Comparison of ENCODE assay signal across 19 cellular contexts in genomic region chr16:50204426-50205108, GRCh38. TPM values are rescaled to one million over a fixed set of nuclear protein-coding genes. Genes with fewer than 3 reads are reported as not detected.
DNase-seq lines count a peak whose midpoint lies in the region; ATAC-seq, FAIRE-seq and TF ChIP-seq lines count a peak whose summit lies in the region.
"Had no signal": no experiment of that assay in that cellular context is flagged by ENCODE, and none has a peak within 500 bp of the region (broad histone marks: within the 10 kb centered on the region; RNA-seq: fewer than 3 reads in every experiment).

No MANE protein-coding gene starts in this region.

- WGBS in SK-N-SH (ENCODE audit: low lambda C conversion rate): 81% methylated on average over 6 of the region's 6 CpGs
- 73% methylated on average over 6 of the region's 6 CpGs for WGBS in mesenchymal stem cell
- 71 to 72% methylated on average over 1 to 6 of the region's 6 CpGs for WGBS in transverse colon (ENCODE audit: low coverage in 1 of 2), 2 donors

- in situ Hi-C loops in transverse colon (cut with MboI; ENCODE audit: low pct_ligation_motif_present in 1 of 4, low pct_unique_long_range_greater_than_20kb in 1 of 4, low sequenced_read_pairs in 3 of 4): loop anchor here in 1 of 4 donors (10.0 kb wide), 1 partner anchor 180 kb away; the partner anchor contains the start of gene CNEP1R1

- H3K14ac ChIP-seq in mesenchymal stem cell (ENCODE audit: low read length in 2 of 2): no peak overlapping the region

- TF ChIP-seq POLR2A in transverse colon (IDR thresholded peaks at IDR 0.05): no peak

- no peak for TF ChIP-seq RAD21 in SK-N-SH (IDR thresholded peaks at IDR 0.05; ENCODE audit: low read length)

- H4K20me1 ChIP-seq in SK-N-SH (ENCODE audit: insufficient read depth): no peaks in the 10 kb centered on the region
- H4K20me1 ChIP-seq in astrocyte (ENCODE audit: insufficient read depth, low read length): peaks cover 9% of the 10 kb centered on the region

- CTCF ChIA-PET in SK-N-SH (lab: Yijun Ruan, JAX): interaction anchor here (0.7 to 1.7 kb wide), 4 partner anchors 9 to 137 kb away, joined by 3 to 7 read pairs (median 4); no protein-coding TSS in a partner anchor

- H3K4me3 ChIP-seq in SK-N-SH (ENCODE audit: low read depth in 2 of 2, low read length in 1 of 2) (no peak overlapping the region), astrocyte (ENCODE audit: insufficient read depth, low read depth, low read length) (no peak overlapping the region), mesenchymal stem cell (ENCODE audit: insufficient read depth in 1 of 2, low read depth in 1 of 2, low read length in 2 of 2) (no peak overlapping the region), transverse colon (no peak overlapping the region), BE2C (ENCODE audit: low read depth, low read length) (no peak overlapping the region)
- H3K4me3 ChIP-seq: right atrium auricular region, testis had no signal

- no peak overlapping the region for H4K8ac ChIP-seq in mesenchymal stem cell (ENCODE audit: low read length)

- H3K79me1 ChIP-seq in mesenchymal stem cell (replicated peaks; ENCODE audit: low read length, poor library complexity, severe bottlenecking): peaks cover 17% of the 10 kb centered on the region

- DNase-seq in SK-N-SH (no peak), astrocyte (ENCODE audit: low read depth) (no peak), mesenchymal stem cell (peak; percentile 42), transverse colon (no peak), BE2C (no peak)
- DNase-seq: activated CD4-positive, alpha-beta T cell treated with anti-CD3 and anti-CD28 coated beads, Interleukin-2, amount 50 U/mL, for 48 hours; activated naive CD4-positive, alpha-beta T cell treated with Interleukin-2 at 50 U/mL for 16 hours; cerebellar nuclear complex; DMS 273 treated with DMSO at 0.1 percent for 48 hours; NCI-H1092 treated with DMSO at 0.1 percent for 48 hours; T-helper 9 cell; testis had no signal

- H2BK15ac ChIP-seq in mesenchymal stem cell (ENCODE audit: low read depth, poor library complexity, severe bottlenecking): no peak overlapping the region

- H3K9ac ChIP-seq in SK-N-SH (no peak overlapping the region), astrocyte (ENCODE audit: low read length) (no peak overlapping the region), mesenchymal stem cell (ENCODE audit: low read length) (peak overlapping the region; percentile 90)

- H3K79me2 ChIP-seq in SK-N-SH (ENCODE audit: insufficient read depth): peaks cover 83% of the 10 kb centered on the region
- peaks cover 76% of the 10 kb centered on the region for H3K79me2 ChIP-seq in astrocyte (ENCODE audit: insufficient read depth, low read length)

- POLR2A ChIA-PET in SK-N-SH (lab: Yijun Ruan, JAX): no interaction called here

- no peaks in the 10 kb centered on the region for H3K9me2 ChIP-seq in SK-N-SH

- H2BK5ac ChIP-seq in mesenchymal stem cell (ENCODE audit: low read depth, low read length, poor library complexity, severe bottlenecking): no peak overlapping the region

- H3K27me3 ChIP-seq in SK-N-SH (ENCODE audit: insufficient read depth) (no peaks in the 10 kb centered on the region), astrocyte (ENCODE audit: insufficient read depth, low read length) (no peaks in the 10 kb centered on the region), mesenchymal stem cell (ENCODE audit: control insufficient read depth in 1 of 2, insufficient read depth in 1 of 2, low read length in 2 of 2) (no peaks in the 10 kb centered on the region), transverse colon (no peaks in the 10 kb centered on the region), BE2C (no peaks in the 10 kb centered on the region)
- H3K27me3 ChIP-seq: right atrium auricular region, testis had no signal

- no peak overlapping the region for H2BK12ac ChIP-seq in mesenchymal stem cell (ENCODE audit: low read length in 2 of 2)

- no peak overlapping the region for H3K4ac ChIP-seq in mesenchymal stem cell (ENCODE audit: low read depth in 1 of 2, low read length in 2 of 2)

- no peak overlapping the region for H2AFZ ChIP-seq in SK-N-SH (ENCODE audit: low read depth)
- H2AFZ ChIP-seq in astrocyte (ENCODE audit: low read depth, low read length): no peak overlapping the region
- no peak overlapping the region for H2AFZ ChIP-seq in mesenchymal stem cell (ENCODE audit: low read depth, low read length)

- no peak for TF ChIP-seq EP300 in SK-N-SH (IDR thresholded peaks at IDR 0.05; ENCODE audit: borderline replicate concordance in 1 of 2, low read depth in 1 of 2, low read length in 1 of 2)
- no peak for TF ChIP-seq EP300 in transverse colon (IDR thresholded peaks at IDR 0.05; ENCODE audit: low read depth)

- FAIRE-seq in astrocyte (lab: Jason Lieb, UNC): no peak
- FAIRE-seq: GM19239, islet of Langerhans had no signal

- H3F3A ChIP-seq in SK-N-SH (replicated peaks; ENCODE audit: insufficient read depth): peaks cover 51% of the 10 kb centered on the region

- H3K4me1 ChIP-seq in SK-N-SH (ENCODE audit: control insufficient read depth in 1 of 2, insufficient read depth in 2 of 2, low read depth in 1 of 2, low read length in 1 of 2): peaks cover 32 to 46% of the 10 kb centered on the region in 2 experiments
- H3K4me1 ChIP-seq in astrocyte (ENCODE audit: insufficient read depth, low read length): peaks cover 41% of the 10 kb centered on the region
- peaks cover 13% of the 10 kb centered on the region for H3K4me1 ChIP-seq in mesenchymal stem cell (ENCODE audit: control insufficient read depth, insufficient read depth, low read depth, low read length)
- H3K4me1 ChIP-seq in transverse colon: peaks cover 32 to 78% (median 47%) of the 10 kb centered on the region in 4 donors
- H3K4me1 ChIP-seq in BE2C: no peaks in the 10 kb centered on the region

- no peak overlapping the region for H3K23ac ChIP-seq in mesenchymal stem cell (ENCODE audit: low read length in 2 of 2)

- H3K27ac Mint-ChIP-seq in astrocyte (ENCODE audit: unreplicated experiment): peak overlapping the region; percentile 99

- ATAC-seq in SK-N-SH treated with all-trans-retinoic acid at 6 μM for 48 hours (no peak), HG02885 (IDR thresholded peaks at IDR 0.05; ENCODE audit: poor library complexity, unreplicated experiment) (no peak), HG03565 (IDR thresholded peaks at IDR 0.05; ENCODE audit: unreplicated experiment) (no peak)

- no peak overlapping the region for H4K91ac ChIP-seq in mesenchymal stem cell (ENCODE audit: low read length)

- H3K18ac ChIP-seq in mesenchymal stem cell (ENCODE audit: low read depth in 1 of 2, low read length in 2 of 2): peak overlapping the region in 1 of 2 experiments; percentile 39

- no peaks in the 10 kb centered on the region for H3K9me3 ChIP-seq in SK-N-SH
- no peaks in the 10 kb centered on the region for H3K9me3 ChIP-seq in astrocyte (ENCODE audit: insufficient read depth, low read depth, low read length)
- H3K9me3 ChIP-seq in mesenchymal stem cell (ENCODE audit: control insufficient read depth, low read length): no peaks in the 10 kb centered on the region
- no peaks in the 10 kb centered on the region for H3K9me3 ChIP-seq in transverse colon
- no peaks in the 10 kb centered on the region for H3K9me3 ChIP-seq in BE2C
- H3K9me3 ChIP-seq: right atrium auricular region, testis had no signal

- no peak overlapping the region for H2BK120ac ChIP-seq in mesenchymal stem cell (ENCODE audit: low read depth, low read length)

- no peaks in the 10 kb centered on the region for H3K36me3 Mint-ChIP-seq in astrocyte (ENCODE audit: low read depth, unreplicated experiment)

- H3K27me3 Mint-ChIP-seq in astrocyte (ENCODE audit: low read depth, unreplicated experiment): no peaks in the 10 kb centered on the region

- intact Hi-C loops in transverse colon (cut with DNase I; ENCODE audit: low total_unique reads): loop anchor here (5.0 kb wide), 1 partner anchor 52 kb away; the partner anchor contains the start of gene TENT4B

- peaks cover 51% of the 10 kb centered on the region for H3K4me1 Mint-ChIP-seq in astrocyte (ENCODE audit: low read depth, unreplicated experiment)

- H2AK5ac ChIP-seq in mesenchymal stem cell (ENCODE audit: low read length, severe bottlenecking): no peak overlapping the region

- peak overlapping the region; percentile 1 to 99; a peak in 3 of 4 replicates for H3K27ac ChIP-seq in SK-N-SH (ENCODE audit: low read depth in 2 of 2, low read length in 1 of 2)
- no peak overlapping the region for H3K27ac ChIP-seq in astrocyte (ENCODE audit: low read depth, low read length)
- no peak overlapping the region for H3K27ac ChIP-seq in mesenchymal stem cell (ENCODE audit: low read length, poor library complexity, severe bottlenecking)
- H3K27ac ChIP-seq in transverse colon: peak overlapping the region; percentile 65 to 76 (median 69)
- H3K27ac ChIP-seq: 22Rv1 had no signal

- H3K4me2 ChIP-seq in SK-N-SH (peak overlapping the region; percentile 78; the same call in 1 of the 2 replicates), astrocyte (ENCODE audit: low read length) (no peak overlapping the region), mesenchymal stem cell (ENCODE audit: low read length, poor library complexity, severe bottlenecking) (no peak overlapping the region)

- H3K4me3 Mint-ChIP-seq in astrocyte (ENCODE audit: unreplicated experiment): peak overlapping the region; percentile 50

- no peaks in the 10 kb centered on the region for H3K9me3 Mint-ChIP-seq in astrocyte (ENCODE audit: unreplicated experiment)

- H3K36me3 ChIP-seq in SK-N-SH (replicated peaks in 1 of 2; ENCODE audit: control insufficient read depth in 1 of 2, insufficient read depth in 2 of 2, low read length in 1 of 2): no peaks in the 10 kb centered on the region
- no peaks in the 10 kb centered on the region for H3K36me3 ChIP-seq in astrocyte (ENCODE audit: insufficient read depth, low read length)
- no peaks in the 10 kb centered on the region for H3K36me3 ChIP-seq in mesenchymal stem cell (ENCODE audit: control insufficient read depth in 1 of 2, insufficient read depth in 2 of 2, low read depth in 1 of 2, low read length in 2 of 2)
- no peaks in the 10 kb centered on the region for H3K36me3 ChIP-seq in transverse colon
- no peaks in the 10 kb centered on the region for H3K36me3 ChIP-seq in BE2C
- H3K36me3 ChIP-seq: right atrium auricular region had no signal

- TF ChIP-seq CTCF in SK-N-SH (IDR thresholded peaks at IDR 0.05): no peak
- no peak for TF ChIP-seq CTCF in astrocyte (IDR thresholded peaks at IDR 0.05; ENCODE audit: insufficient read depth, low read depth, low read length)
- TF ChIP-seq CTCF in transverse colon (IDR thresholded peaks at IDR 0.05): no peak
- no peak for TF ChIP-seq CTCF in BE2C (IDR thresholded peaks at IDR 0.05; ENCODE audit: low read depth, low read length)

TF ChIP-seq in SK-N-SH, 30 proteins besides CTCF, POLR2A, EP300 and RAD21 (continues in another document):
- TF ChIP-seq POLR2AphosphoS5 (IDR thresholded peaks at IDR 0.05; ENCODE audit: low read depth, low read length): no peak

TF ChIP-seq in SK-N-SH treated with all-trans-retinoic acid at 6 μM for 48 hours, 23 proteins besides CTCF, POLR2A, EP300 and RAD21 (continues in another document):
- no peak for TF ChIP-seq ZC3H10 (CRISPR knock-in tag; IDR thresholded peaks at IDR 0.05)

RNA-seq across cellular contexts. Expression of gene TENT4B, which starts 51.5 kb away (rescaled TPM):
- 5.6 and 6.7 TPM in 2 replicates for polyA plus RNA-seq in SK-N-SH (2012; rRNA removed)
- 6.1 and 6.6 TPM in 2 replicates for polyA plus RNA-seq in SK-N-SH (2012; cell fraction: cytosol; rRNA removed)
- 4.4 and 10.1 TPM in 2 replicates for polyA plus RNA-seq in SK-N-SH (2012; cell fraction: nucleus; rRNA removed)
- total RNA-seq in astrocyte (16.1 and 17.0 TPM in 2 replicates), transverse colon (10 to 100 TPM in 2 of 4 donors, 1 to 10 TPM in 2; 8.2 to 18.0 (median 13.0) TPM)
- 5.6 TPM for polyA plus RNA-seq in mesenchymal stem cell (2013, experiment 1 of 2)
- polyA plus RNA-seq in mesenchymal stem cell (2013, experiment 2 of 2): 5.8 TPM
- polyA plus RNA-seq in BE2C (2012; ENCODE audit: insufficient read depth, insufficient read length, low read depth): 8.6 TPM

Comparison
In these comparisons a context has a peak if more than half of its experiments do, and no peak if none do; other contexts are left out.
1. H3K27ac ChIP-seq: peak in SK-N-SH (2 of 2) and transverse colon (4 of 4); none in astrocyte (single experiment) and mesenchymal stem cell (single experiment).